1 cellular context compared by ENCODE assay signal in the genomic region with DNA sequence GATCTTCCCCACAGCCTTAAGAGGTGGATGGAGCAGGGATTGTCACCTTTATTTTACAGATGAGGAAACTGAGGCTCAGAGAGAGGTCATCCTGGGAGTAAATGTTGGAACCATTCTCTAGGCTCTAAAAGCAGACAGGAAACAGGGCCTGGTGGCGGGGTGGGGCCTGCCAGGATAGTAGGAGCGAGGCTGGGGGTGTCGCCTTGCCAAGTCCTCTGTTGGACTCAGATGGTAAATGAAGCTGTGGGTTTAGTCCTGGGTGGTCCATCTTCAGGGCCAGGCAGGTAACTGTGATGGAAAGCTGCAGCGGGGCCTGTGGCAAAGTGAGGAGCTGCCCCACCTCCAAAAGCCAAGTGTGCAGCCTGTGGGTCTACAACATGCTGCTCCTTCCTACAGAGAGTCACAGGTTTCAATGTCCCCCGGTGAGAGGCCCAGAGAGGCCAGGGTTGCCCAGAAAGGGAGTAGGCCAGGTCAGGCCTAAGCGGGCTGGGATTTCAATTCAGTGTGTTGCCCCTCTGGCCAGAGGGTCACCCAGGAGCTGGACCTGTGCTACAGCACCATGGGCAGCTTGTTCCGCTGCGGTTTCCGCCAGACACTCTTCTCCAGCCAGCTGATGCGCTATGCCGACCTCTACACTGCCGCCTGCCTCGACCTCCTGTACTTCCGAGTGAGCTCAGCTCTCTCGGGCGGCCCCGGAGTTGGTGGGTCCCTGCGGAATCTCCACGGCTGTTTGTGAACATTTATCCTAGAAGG.
TF ChIP-seq lines count a peak whose summit lies in the region.

No MANE protein-coding gene starts in this region.

TF ChIP-seq in K562, 482 proteins besides CTCF, POLR2A, EP300 and RAD21 (continued from another document):
- TF ChIP-seq, protein P1, sequence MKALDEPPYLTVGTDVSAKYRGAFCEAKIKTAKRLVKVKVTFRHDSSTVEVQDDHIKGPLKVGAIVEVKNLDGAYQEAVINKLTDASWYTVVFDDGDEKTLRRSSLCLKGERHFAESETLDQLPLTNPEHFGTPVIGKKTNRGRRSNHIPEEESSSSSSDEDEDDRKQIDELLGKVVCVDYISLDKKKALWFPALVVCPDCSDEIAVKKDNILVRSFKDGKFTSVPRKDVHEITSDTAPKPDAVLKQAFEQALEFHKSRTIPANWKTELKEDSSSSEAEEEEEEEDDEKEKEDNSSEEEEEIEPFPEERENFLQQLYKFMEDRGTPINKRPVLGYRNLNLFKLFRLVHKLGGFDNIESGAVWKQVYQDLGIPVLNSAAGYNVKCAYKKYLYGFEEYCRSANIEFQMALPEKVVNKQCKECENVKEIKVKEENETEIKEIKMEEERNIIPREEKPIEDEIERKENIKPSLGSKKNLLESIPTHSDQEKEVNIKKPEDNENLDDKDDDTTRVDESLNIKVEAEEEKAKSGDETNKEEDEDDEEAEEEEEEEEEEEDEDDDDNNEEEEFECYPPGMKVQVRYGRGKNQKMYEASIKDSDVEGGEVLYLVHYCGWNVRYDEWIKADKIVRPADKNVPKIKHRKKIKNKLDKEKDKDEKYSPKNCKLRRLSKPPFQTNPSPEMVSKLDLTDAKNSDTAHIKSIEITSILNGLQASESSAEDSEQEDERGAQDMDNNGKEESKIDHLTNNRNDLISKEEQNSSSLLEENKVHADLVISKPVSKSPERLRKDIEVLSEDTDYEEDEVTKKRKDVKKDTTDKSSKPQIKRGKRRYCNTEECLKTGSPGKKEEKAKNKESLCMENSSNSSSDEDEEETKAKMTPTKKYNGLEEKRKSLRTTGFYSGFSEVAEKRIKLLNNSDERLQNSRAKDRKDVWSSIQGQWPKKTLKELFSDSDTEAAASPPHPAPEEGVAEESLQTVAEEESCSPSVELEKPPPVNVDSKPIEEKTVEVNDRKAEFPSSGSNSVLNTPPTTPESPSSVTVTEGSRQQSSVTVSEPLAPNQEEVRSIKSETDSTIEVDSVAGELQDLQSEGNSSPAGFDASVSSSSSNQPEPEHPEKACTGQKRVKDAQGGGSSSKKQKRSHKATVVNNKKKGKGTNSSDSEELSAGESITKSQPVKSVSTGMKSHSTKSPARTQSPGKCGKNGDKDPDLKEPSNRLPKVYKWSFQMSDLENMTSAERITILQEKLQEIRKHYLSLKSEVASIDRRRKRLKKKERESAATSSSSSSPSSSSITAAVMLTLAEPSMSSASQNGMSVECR (CRISPR knock-in tag; IDR thresholded peaks at IDR 0.05), result peak; percentile 21; the same call in 1 of the 2 replicates
- no peak for TF ChIP-seq GTF2E2 (tag; IDR thresholded peaks at IDR 0.05)
- TF ChIP-seq RUNX1 (IDR thresholded peaks at IDR 0.05; ENCODE audit: low read depth), result no peak
- TF ChIP-seq SMAD4 (CRISPR knock-in tag; conservative IDR thresholded peaks at IDR 0.05), result peak; percentile 50; the same call in 1 of the 2 replicates
- no peak for TF ChIP-seq FOXJ3 (CRISPR knock-in tag; IDR thresholded peaks at IDR 0.05)
- TF ChIP-seq U2AF2 (optimal IDR thresholded peaks at IDR 0.05; ENCODE audit: low read depth, low read length), result no peak
- peak in 1 of 3 experiments; percentile 2 for TF ChIP-seq YY1 (IDR thresholded peaks at IDR 0.05; ENCODE audit: borderline replicate concordance in 1 of 3, control insufficient read depth in 1 of 3, extremely low read depth in 1 of 3, insufficient read depth in 3 of 3, insufficient read length in 1 of 3, insufficient replicate concordance in 2 of 3, low read depth in 1 of 3, low read length in 2 of 3)
- TF ChIP-seq ZNF354B (CRISPR knock-in tag; IDR thresholded peaks at IDR 0.05), result no peak
- TF ChIP-seq ETV1 (tag; conservative IDR thresholded peaks at IDR 0.05; ENCODE audit: low read depth), result 0 out of 2 replicates have a peak, but pooled peaks have one; percentile 10
- TF ChIP-seq, protein P2, sequence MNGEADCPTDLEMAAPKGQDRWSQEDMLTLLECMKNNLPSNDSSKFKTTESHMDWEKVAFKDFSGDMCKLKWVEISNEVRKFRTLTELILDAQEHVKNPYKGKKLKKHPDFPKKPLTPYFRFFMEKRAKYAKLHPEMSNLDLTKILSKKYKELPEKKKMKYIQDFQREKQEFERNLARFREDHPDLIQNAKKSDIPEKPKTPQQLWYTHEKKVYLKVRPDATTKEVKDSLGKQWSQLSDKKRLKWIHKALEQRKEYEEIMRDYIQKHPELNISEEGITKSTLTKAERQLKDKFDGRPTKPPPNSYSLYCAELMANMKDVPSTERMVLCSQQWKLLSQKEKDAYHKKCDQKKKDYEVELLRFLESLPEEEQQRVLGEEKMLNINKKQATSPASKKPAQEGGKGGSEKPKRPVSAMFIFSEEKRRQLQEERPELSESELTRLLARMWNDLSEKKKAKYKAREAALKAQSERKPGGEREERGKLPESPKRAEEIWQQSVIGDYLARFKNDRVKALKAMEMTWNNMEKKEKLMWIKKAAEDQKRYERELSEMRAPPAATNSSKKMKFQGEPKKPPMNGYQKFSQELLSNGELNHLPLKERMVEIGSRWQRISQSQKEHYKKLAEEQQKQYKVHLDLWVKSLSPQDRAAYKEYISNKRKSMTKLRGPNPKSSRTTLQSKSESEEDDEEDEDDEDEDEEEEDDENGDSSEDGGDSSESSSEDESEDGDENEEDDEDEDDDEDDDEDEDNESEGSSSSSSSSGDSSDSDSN (IDR thresholded peaks at IDR 0.05; ENCODE audit: borderline replicate concordance in 1 of 2, low read depth in 2 of 2, low read length in 2 of 2), result 0 out of 4 replicates have a peak, but pooled peaks of 1 of the 2 experiments have one; percentile 12
- TF ChIP-seq KLF13 (tag; IDR thresholded peaks at IDR 0.05; ENCODE audit: borderline replicate concordance, low read depth), result no peak
- TF ChIP-seq, protein P3, sequence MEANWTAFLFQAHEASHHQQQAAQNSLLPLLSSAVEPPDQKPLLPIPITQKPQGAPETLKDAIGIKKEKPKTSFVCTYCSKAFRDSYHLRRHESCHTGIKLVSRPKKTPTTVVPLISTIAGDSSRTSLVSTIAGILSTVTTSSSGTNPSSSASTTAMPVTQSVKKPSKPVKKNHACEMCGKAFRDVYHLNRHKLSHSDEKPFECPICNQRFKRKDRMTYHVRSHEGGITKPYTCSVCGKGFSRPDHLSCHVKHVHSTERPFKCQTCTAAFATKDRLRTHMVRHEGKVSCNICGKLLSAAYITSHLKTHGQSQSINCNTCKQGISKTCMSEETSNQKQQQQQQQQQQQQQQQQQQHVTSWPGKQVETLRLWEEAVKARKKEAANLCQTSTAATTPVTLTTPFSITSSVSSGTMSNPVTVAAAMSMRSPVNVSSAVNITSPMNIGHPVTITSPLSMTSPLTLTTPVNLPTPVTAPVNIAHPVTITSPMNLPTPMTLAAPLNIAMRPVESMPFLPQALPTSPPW (CRISPR knock-in tag; IDR thresholded peaks at IDR 0.05), result no peak
- TF ChIP-seq, protein P4, sequence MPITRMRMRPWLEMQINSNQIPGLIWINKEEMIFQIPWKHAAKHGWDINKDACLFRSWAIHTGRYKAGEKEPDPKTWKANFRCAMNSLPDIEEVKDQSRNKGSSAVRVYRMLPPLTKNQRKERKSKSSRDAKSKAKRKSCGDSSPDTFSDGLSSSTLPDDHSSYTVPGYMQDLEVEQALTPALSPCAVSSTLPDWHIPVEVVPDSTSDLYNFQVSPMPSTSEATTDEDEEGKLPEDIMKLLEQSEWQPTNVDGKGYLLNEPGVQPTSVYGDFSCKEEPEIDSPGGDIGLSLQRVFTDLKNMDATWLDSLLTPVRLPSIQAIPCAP (CRISPR knock-in tag; IDR thresholded peaks at IDR 0.05; ENCODE audit: borderline replicate concordance), result no peak
- TF ChIP-seq, protein P5, sequence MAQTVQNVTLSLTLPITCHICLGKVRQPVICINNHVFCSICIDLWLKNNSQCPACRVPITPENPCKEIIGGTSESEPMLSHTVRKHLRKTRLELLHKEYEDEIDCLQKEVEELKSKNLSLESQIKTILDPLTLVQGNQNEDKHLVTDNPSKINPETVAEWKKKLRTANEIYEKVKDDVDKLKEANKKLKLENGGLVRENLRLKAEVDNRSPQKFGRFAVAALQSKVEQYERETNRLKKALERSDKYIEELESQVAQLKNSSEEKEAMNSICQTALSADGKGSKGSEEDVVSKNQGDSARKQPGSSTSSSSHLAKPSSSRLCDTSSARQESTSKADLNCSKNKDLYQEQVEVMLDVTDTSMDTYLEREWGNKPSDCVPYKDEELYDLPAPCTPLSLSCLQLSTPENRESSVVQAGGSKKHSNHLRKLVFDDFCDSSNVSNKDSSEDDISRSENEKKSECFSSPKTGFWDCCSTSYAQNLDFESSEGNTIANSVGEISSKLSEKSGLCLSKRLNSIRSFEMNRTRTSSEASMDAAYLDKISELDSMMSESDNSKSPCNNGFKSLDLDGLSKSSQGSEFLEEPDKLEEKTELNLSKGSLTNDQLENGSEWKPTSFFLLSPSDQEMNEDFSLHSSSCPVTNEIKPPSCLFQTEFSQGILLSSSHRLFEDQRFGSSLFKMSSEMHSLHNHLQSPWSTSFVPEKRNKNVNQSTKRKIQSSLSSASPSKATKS (CRISPR knock-in tag; IDR thresholded peaks at IDR 0.05), result no peak
- TF ChIP-seq, protein P6, sequence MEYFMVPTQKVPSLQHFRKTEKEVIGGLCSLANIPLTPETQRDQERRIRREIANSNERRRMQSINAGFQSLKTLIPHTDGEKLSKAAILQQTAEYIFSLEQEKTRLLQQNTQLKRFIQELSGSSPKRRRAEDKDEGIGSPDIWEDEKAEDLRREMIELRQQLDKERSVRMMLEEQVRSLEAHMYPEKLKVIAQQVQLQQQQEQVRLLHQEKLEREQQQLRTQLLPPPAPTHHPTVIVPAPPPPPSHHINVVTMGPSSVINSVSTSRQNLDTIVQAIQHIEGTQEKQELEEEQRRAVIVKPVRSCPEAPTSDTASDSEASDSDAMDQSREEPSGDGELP (CRISPR knock-in tag; IDR thresholded peaks at IDR 0.05; ENCODE audit: borderline replicate concordance), result peak; percentile 31; the same call in 1 of the 2 replicates
- peak; percentile 30; the same call in 1 of the 2 replicates for TF ChIP-seq POLR2G (IDR thresholded peaks at IDR 0.05; ENCODE audit: low read depth, low read length)
- TF ChIP-seq, protein P7, sequence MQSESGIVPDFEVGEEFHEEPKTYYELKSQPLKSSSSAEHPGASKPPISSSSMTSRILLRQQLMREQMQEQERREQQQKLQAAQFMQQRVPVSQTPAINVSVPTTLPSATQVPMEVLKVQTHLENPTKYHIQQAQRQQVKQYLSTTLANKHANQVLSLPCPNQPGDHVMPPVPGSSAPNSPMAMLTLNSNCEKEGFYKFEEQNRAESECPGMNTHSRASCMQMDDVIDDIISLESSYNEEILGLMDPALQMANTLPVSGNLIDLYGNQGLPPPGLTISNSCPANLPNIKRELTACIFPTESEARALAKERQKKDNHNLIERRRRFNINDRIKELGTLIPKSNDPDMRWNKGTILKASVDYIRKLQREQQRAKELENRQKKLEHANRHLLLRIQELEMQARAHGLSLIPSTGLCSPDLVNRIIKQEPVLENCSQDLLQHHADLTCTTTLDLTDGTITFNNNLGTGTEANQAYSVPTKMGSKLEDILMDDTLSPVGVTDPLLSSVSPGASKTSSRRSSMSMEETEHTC (IDR thresholded peaks at IDR 0.05), result no peak
- no peak for TF ChIP-seq CHD2 (IDR thresholded peaks at IDR 0.05; ENCODE audit: low read depth, low read length)
- no peak for TF ChIP-seq NBN (IDR thresholded peaks at IDR 0.05; ENCODE audit: low read depth)
- TF ChIP-seq, protein P8, sequence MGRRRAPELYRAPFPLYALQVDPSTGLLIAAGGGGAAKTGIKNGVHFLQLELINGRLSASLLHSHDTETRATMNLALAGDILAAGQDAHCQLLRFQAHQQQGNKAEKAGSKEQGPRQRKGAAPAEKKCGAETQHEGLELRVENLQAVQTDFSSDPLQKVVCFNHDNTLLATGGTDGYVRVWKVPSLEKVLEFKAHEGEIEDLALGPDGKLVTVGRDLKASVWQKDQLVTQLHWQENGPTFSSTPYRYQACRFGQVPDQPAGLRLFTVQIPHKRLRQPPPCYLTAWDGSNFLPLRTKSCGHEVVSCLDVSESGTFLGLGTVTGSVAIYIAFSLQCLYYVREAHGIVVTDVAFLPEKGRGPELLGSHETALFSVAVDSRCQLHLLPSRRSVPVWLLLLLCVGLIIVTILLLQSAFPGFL (CRISPR knock-in tag; IDR thresholded peaks at IDR 0.05), result no peak
